Comparison of ENCODE assay signal across 8 cellular contexts in the genomic region with DNA sequence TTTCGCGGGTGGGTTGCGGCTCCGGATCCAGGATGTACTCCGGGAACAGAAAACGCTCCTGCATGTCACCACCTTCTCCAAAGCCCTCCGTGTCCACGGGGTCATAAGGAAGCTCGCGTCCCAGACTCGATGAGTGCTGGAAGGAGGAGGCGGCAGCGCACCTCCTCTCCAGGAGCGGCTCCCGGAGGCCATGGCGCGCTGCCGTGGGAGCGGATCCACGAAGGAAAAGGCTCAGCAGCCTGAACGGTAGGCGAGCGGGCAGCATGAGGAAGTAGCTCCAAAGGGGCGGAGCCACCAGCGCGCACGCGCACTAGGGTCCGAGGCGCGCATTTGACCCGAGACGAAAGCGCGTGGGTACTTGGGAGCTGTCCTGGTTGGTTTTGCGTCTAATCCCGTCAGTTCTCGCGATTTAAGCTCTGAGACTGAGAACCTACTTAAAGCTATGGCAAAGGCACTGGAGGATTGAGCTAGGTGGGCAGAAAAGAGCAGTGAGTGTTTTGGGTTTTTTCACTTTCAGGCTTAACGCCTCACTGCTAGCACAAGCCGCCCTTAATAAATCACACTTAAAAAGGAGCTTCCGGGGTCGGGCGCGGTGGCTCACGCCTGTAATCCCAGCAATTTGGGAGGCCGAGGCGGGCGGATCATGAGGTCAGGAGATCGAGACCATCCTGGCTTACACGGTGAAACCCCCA. TPM values are rescaled to one million over a fixed set of nuclear protein-coding genes. Genes with fewer than 3 reads are reported as not detected.
A peak's percentile ranks its signal among the peaks of the same experiment; 100 is the strongest.
DNase-seq lines count a peak whose midpoint lies in the region; ATAC-seq and TF ChIP-seq lines count a peak whose summit lies in the region.

TSS of gene NOA1 (minus strand) at position 286 of the 692 bp plus-strand sequence. CDS start at position 265, 21 bp downstream.

- peaks cover 46% of the 10 kb centered on the region for H3K4me1 ChIP-seq in upper lobe of right lung

- H3K27ac Mint-ChIP-seq in T-helper 1 cell treated with Interleukin-12 subunit alpha and Interleukin-12 subunit beta and Interleukin-4 antibody, amounts not matched to agents 30 μg/mL and 1 μg/mL, for 36 hours = peak within 1 kb of the TSS; percentile 100

- DNase-seq in GM13977 (ENCODE audit: low spot score) (peak; percentile 94), NCI-H1694 (lab: John Stamatoyannopoulos, UW) (peak; percentile 92), amniotic stem cell (lab: John Stamatoyannopoulos, UW) (peak; percentile 96), left cardiac atrium (peak; percentile 97), posterior vena cava (ENCODE audit: low spot score) (peak; percentile 99), upper lobe of right lung (peak; percentile 98)

- H3K4me3 ChIP-seq in upper lobe of right lung = peak within 1 kb of the TSS; percentile 86

- no peak for TF ChIP-seq CTCF in GM13977 (IDR thresholded peaks at IDR 0.05; ENCODE audit: extremely low read depth, insufficient read depth, missing control alignments)
- no peak for TF ChIP-seq CTCF in upper lobe of right lung (IDR thresholded peaks at IDR 0.05)

- ATAC-seq in HG02884 (IDR thresholded peaks at IDR 0.05; ENCODE audit: unreplicated experiment) (peak; percentile 76), left cardiac atrium (peak; percentile 90 to 91), upper lobe of right lung (peak; percentile 92)

- no peaks in the 10 kb centered on the region for H3K27me3 Mint-ChIP-seq in T-helper 1 cell treated with Interleukin-12 subunit alpha and Interleukin-12 subunit beta and Interleukin-4 antibody, amounts not matched to agents 30 μg/mL and 1 μg/mL, for 36 hours (ENCODE audit: low read depth)

- peaks cover 51% of the 10 kb centered on the region for H3K4me1 Mint-ChIP-seq in T-helper 1 cell treated with Interleukin-12 subunit alpha and Interleukin-12 subunit beta and Interleukin-4 antibody, amounts not matched to agents 30 μg/mL and 1 μg/mL, for 36 hours (ENCODE audit: low read depth)

- H3K27me3 ChIP-seq in upper lobe of right lung = no peaks in the 10 kb centered on the region

- peaks cover 19% of the 10 kb centered on the region for H3K36me3 ChIP-seq in upper lobe of right lung

- intact Hi-C loops in left cardiac atrium (cut with DNase I) (no loop called here), posterior vena cava (cut with DNase I) (no loop called here), upper lobe of right lung (cut with DNase I) (no loop called here)

- H3K9me3 ChIP-seq in upper lobe of right lung = no peaks in the 10 kb centered on the region

- peak within 1 kb of the TSS; percentile 79 for H3K27ac ChIP-seq in upper lobe of right lung

- peaks cover 12% of the 10 kb centered on the region for H3K9me3 Mint-ChIP-seq in T-helper 1 cell treated with Interleukin-12 subunit alpha and Interleukin-12 subunit beta and Interleukin-4 antibody, amounts not matched to agents 30 μg/mL and 1 μg/mL, for 36 hours

- H3K4me3 Mint-ChIP-seq in T-helper 1 cell treated with Interleukin-12 subunit alpha and Interleukin-12 subunit beta and Interleukin-4 antibody, amounts not matched to agents 30 μg/mL and 1 μg/mL, for 36 hours = peak within 1 kb of the TSS; percentile 100

- in situ Hi-C loops in GM13977 (cut with MboI; ENCODE audit: low pct_unique_long_range_greater_than_20kb, low sequenced_read_pairs, unreplicated experiment) = no loop called here

- H3K36me3 Mint-ChIP-seq in T-helper 1 cell treated with Interleukin-12 subunit alpha and Interleukin-12 subunit beta and Interleukin-4 antibody, amounts not matched to agents 30 μg/mL and 1 μg/mL, for 36 hours (ENCODE audit: low read depth) = peaks cover 42% of the 10 kb centered on the region

RNA-seq across cellular contexts. Expression of gene NOA1, which starts in this region (rescaled TPM):
- total RNA-seq in left cardiac atrium (1 to 10 TPM; 8.8 to 9.2 TPM), posterior vena cava (10 to 100 TPM in 1 of 2 donors, 1 to 10 TPM in 1; 8.8 to 10.3 TPM), upper lobe of right lung (14.5 TPM)

Comparison
In these comparisons a context has a peak if more than half of its experiments do, and no peak if none do; other contexts are left out.
1. Peak in every context shown above with its lines: DNase-seq, ATAC-seq, H3K4me3 ChIP-seq and H3K27ac ChIP-seq.